Comparison of ENCODE assay signal across 22 cellular contexts in the genomic region with DNA sequence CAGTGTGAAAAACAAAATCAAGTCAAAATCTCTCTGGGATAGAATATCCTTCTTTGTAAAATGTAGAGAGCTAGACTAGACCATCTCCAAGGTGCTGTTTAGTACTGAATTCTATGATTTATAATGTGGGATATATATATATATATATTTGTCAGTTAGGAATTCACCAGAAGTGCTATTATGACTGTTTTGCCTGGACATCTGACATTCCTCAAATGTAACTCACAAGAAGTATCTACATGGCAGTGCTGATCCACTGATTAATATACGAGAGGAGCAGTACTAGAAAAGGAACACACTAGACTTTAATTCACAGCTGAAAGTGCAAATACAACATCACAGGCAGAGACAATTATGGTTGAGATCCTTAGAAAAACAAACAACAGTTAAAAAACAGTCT.
"Had no signal": no experiment of that assay in that cellular context is flagged by ENCODE, and none has a peak within 500 bp of the region (broad histone marks: within the 10 kb centered on the region; RNA-seq: fewer than 3 reads in every experiment).

No MANE protein-coding gene starts in this region.

- H3K36me3 ChIP-seq: pancreas, right lobe of liver, suprapubic skin, tibial nerve had no signal

- DNase-seq: activated CD4-positive, alpha-beta T cell treated with anti-CD3 and anti-CD28 coated beads, Interleukin-2, amount 10 ng/mL, durations not matched to agents 24 days and 14 days; activated CD8-positive, alpha-beta T cell treated with anti-CD3 and anti-CD28 coated beads for 36 hours; activated gamma-delta T cell treated with Interleukin-2 at 50 U/mL for 16 hours; aorta; central memory CD4-positive, alpha-beta T cell; dermis blood vessel endothelial cell; effector CD8-positive, alpha-beta T cell; erythroblast; foreskin fibroblast; hypothalamus; left cardiac atrium; pancreas; right lobe of liver; small intestine; stimulated activated CD4-positive, alpha-beta T cell treated with anti-CD3 and anti-CD28 coated beads, Interleukin-2, amount 100 ng/mL, for 24 hours; stimulated activated naive CD8-positive, alpha-beta T cell treated with anti-CD3 and anti-CD28 coated beads, Interleukin-15, amount 100 ng/mL, for 72 hours had no signal

- H3K4me3 ChIP-seq: pancreas, right lobe of liver, suprapubic skin, tibial nerve had no signal

- ATAC-seq: activated CD4-positive, CD25-positive, alpha-beta regulatory T cell treated with anti-CD3 and anti-CD28 coated beads, Interleukin-2, amount 50 U/mL, for 24 hours; activated CD8-positive, alpha-beta T cell treated with anti-CD3 and anti-CD28 coated beads for 36 hours; left cardiac atrium; natural killer cell treated with Interleukin-12 subunit alpha and Interleukin-12 subunit beta and Interleukin-15 and Interleukin-18, amount 100 ng/mL, for 72 hours; pancreas; right lobe of liver; stimulated activated effector memory CD8-positive, alpha-beta T cell treated with anti-CD3 and anti-CD28 coated beads, Interleukin-12 subunit alpha, Interleukin-12 subunit beta, amount 100 ng/mL, for 72 hours; stimulated activated naive CD8-positive, alpha-beta T cell treated with anti-CD3 and anti-CD28 coated beads, Interleukin-15, amount 100 ng/mL, for 72 hours had no signal

- H3K27ac ChIP-seq: pancreas, right lobe of liver, suprapubic skin, tibial nerve, VCaP had no signal

- H3K27me3 ChIP-seq: pancreas, right lobe of liver, suprapubic skin, tibial nerve had no signal

- H3K4me1 ChIP-seq: pancreas, right lobe of liver, suprapubic skin, tibial nerve had no signal

- H3K9me3 ChIP-seq: pancreas, right lobe of liver, suprapubic skin, tibial nerve had no signal
